15 cellular contexts compared by ENCODE assay signal in genomic region chr10:83881647-83882046, GRCh38.
DNase-seq lines count a peak whose midpoint lies in the region; ATAC-seq lines count a peak whose summit lies in the region.
"Had no signal": no experiment of that assay in that cellular context is flagged by ENCODE, and none has a peak within 500 bp of the region (broad histone marks: within the 10 kb centered on the region; RNA-seq: fewer than 3 reads in every experiment).

No MANE protein-coding gene starts in this region.

- DNase-seq in DMS79 (lab: John Stamatoyannopoulos, UW) (peak; percentile 53), NCI-H2171 (lab: John Stamatoyannopoulos, UW) (peak; percentile 18), cerebellar cortex (ENCODE audit: low spot score) (peak; percentile 23), midbrain (lab: John Stamatoyannopoulos, UW) (peak; percentile 67), DMS153 (lab: John Stamatoyannopoulos, UW) (no peak), iPS-NIHi7 (ENCODE audit: extremely low spot score) (no peak)
- DNase-seq: activated CD4-positive, alpha-beta T cell treated with anti-CD3 and anti-CD28 coated beads for 1 hour; activated gamma-delta T cell treated with Interleukin-2 at 50 U/mL for 16 hours; brain microvascular endothelial cell; Calu3; esophagus squamous epithelium; small intestine; tibial artery had no signal

- ATAC-seq in GM19455 (IDR thresholded peaks at IDR 0.05; ENCODE audit: unreplicated experiment), result no peak
- no peak for ATAC-seq in GM18870 (IDR thresholded peaks at IDR 0.05; ENCODE audit: unreplicated experiment)

Comparison
In these comparisons a context has a peak if more than half of its experiments do, and no peak if none do; other contexts are left out.
1. DNase-seq: peak in DMS79 (single experiment), NCI-H2171 (single experiment), cerebellar cortex (single experiment) and midbrain (single experiment); none in DMS153 (single experiment) and iPS-NIHi7 (single experiment).